8 cellular contexts compared by ENCODE assay signal in the genomic region with DNA sequence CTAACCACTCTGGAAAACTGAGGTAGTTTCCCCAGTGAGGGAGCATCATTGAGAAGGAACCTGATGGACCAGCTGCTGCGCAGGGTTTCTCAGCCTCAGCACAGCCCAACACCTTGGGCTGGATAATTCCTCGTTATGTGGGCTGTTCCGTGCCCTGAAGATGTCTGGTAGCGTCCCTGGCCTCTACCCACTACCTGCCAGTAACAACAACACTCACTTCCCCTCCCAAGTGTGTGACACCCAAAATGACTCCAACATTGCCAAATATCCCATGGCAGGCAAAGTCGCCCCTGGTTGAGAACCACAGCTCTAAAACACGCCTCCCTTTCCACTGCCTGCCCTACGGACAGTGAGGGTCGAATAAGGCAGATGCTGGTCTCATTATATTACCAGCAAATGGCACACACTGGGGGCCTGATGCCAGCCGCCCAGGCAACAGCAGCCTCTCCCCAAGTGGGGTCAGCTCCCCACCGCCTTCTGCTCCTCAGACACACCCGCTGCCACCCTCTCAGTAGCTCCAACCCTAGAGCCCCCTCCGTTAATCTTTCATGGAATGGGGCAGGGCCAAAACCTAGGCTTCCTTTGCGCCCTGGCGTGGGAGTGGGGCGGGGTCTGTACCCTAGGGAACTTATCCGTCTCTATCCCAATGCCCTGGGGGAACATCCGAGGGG.
DNase-seq lines count a peak whose midpoint lies in the region; ATAC-seq and TF ChIP-seq lines count a peak whose summit lies in the region.

No MANE protein-coding gene starts in this region.

- no peaks in the 10 kb centered on the region for H3K9me3 Mint-ChIP-seq in memory B cell

- TF ChIP-seq CTCF in AG04449 (IDR thresholded peaks at IDR 0.05; ENCODE audit: insufficient read depth, low read length, missing control alignments): no peak
- no peak for TF ChIP-seq CTCF in HL-60 (IDR thresholded peaks at IDR 0.05; ENCODE audit: insufficient read depth, low read length)
- no peak for TF ChIP-seq CTCF in astrocyte of the spinal cord (IDR thresholded peaks at IDR 0.05; ENCODE audit: low read depth, low read length)
- TF ChIP-seq CTCF in GM20000 (IDR thresholded peaks at IDR 0.05; ENCODE audit: extremely low read depth, missing control alignments): no peak

- peak overlapping the region; percentile 66 for H3K4me3 ChIP-seq in AG04449 (ENCODE audit: low read depth, low read length)
- H3K4me3 ChIP-seq in HL-60 (replicated peaks; ENCODE audit: insufficient read depth, low read length): peak overlapping the region; percentile 78
- H3K4me3 ChIP-seq in astrocyte of the spinal cord (ENCODE audit: low read depth, low read length): peak overlapping the region; percentile 75

- H3K27me3 Mint-ChIP-seq in memory B cell: no peaks in the 10 kb centered on the region

- in situ Hi-C loops in astrocyte of the spinal cord (cut with HindIII; ENCODE audit: low sequenced_read_pairs): no loop called here

- peaks cover 12% of the 10 kb centered on the region for H3K36me3 Mint-ChIP-seq in memory B cell

- H3K27me3 ChIP-seq in HL-60 (ENCODE audit: insufficient read depth, poor library complexity, severe bottlenecking): no peaks in the 10 kb centered on the region

- ATAC-seq in memory B cell (ENCODE audit: low read depth): no peak
- no peak for ATAC-seq in HG02840 (IDR thresholded peaks at IDR 0.05; ENCODE audit: low FRiP score, unreplicated experiment)
- ATAC-seq in GM18909 (IDR thresholded peaks at IDR 0.05; ENCODE audit: poor library complexity, unreplicated experiment): no peak

- POLR2A ChIA-PET in AG04449 (lab: Yijun Ruan, JAX): no interaction called here

- H3K27ac ChIP-seq in HL-60 (replicated peaks): no peak overlapping the region

- H3K4me3 Mint-ChIP-seq in memory B cell: peak overlapping the region; percentile 100

- DNase-seq in AG04449 (ENCODE audit: low read depth, low spot score): no peak
- DNase-seq in HL-60 (ENCODE audit: low read depth in 1 of 2, low spot score in 1 of 2): peak in 1 of 2 experiments; percentile 63
- DNase-seq in astrocyte of the spinal cord (ENCODE audit: low read depth, low spot score): no peak
- no peak for DNase-seq in memory B cell (ENCODE audit: low spot score in 2 of 2)
- DNase-seq in pons (ENCODE audit: low spot score): no peak
- no peak for DNase-seq in GM20000 (ENCODE audit: low spot score)

- H3K4me1 Mint-ChIP-seq in memory B cell: peaks cover 45% of the 10 kb centered on the region

- CTCF ChIA-PET in AG04449 (lab: Yijun Ruan, JAX): interaction anchor here (1.0 to 34.2 kb wide), 9 partner anchors 9 to 197 kb away, joined by 3 to 1209 read pairs (median 4); partner anchors contain the start of genes AANAT and UBE2O

- peak overlapping the region; percentile 87 for H3K27ac Mint-ChIP-seq in memory B cell
